Comparison of ENCODE assay signal across 11 cellular contexts in genomic region chr1:149841597-149842238, GRCh38. TPM values are rescaled to one million over a fixed set of nuclear protein-coding genes. Genes with fewer than 3 reads are reported as not detected.
DNase-seq lines count a peak whose midpoint lies in the region; ATAC-seq and TF ChIP-seq lines count a peak whose summit lies in the region.
"Not testable (repeated sequence)": the region's sequence is repeated elsewhere in the genome, so short reads cannot be mapped to it uniquely, and the experiment has no call there.
"Had no signal": no experiment of that assay in that cellular context is flagged by ENCODE, and none has a peak within 500 bp of the region (broad histone marks: within the 10 kb centered on the region; RNA-seq: fewer than 3 reads in every experiment).

No MANE protein-coding gene starts in this region.

- TF ChIP-seq CTCF in HCT116 (IDR thresholded peaks at IDR 0.05 in 2 of 3, conservative IDR thresholded peaks at IDR 0.05 in 1 of 3; ENCODE audit: borderline replicate concordance in 1 of 3, insufficient read depth in 1 of 3, low read depth in 2 of 3, low read length in 2 of 3); left lung (IDR thresholded peaks at IDR 0.05); thoracic aorta (IDR thresholded peaks at IDR 0.05): not testable (repeated sequence)

- not testable (repeated sequence) for H3K27me3 Mint-ChIP-seq in activated T-helper 17 cell treated with anti-CD3 and anti-CD28 coated beads, Interleukin-2, amount 50 U/mL, for 72 hours

- POLR2A ChIA-PET in HCT116 (lab: Charles Lee) = not testable (repeated sequence)

- not testable (repeated sequence) for H3K9me3 Mint-ChIP-seq in activated T-helper 17 cell treated with anti-CD3 and anti-CD28 coated beads, Interleukin-2, amount 50 U/mL, for 72 hours

- H3K27ac Mint-ChIP-seq in activated T-helper 17 cell treated with anti-CD3 and anti-CD28 coated beads, Interleukin-2, amount 50 U/mL, for 72 hours = not testable (repeated sequence)

- not testable (repeated sequence) for H3K9me2 ChIP-seq in HCT116 (ENCODE audit: insufficient read depth)

- not testable (repeated sequence) for DNase-seq in HCT116 (ENCODE audit: low read depth, low spot score); left lung; thoracic aorta (ENCODE audit: low spot score)

- H3K4me3 ChIP-seq in HCT116 (replicated peaks in 1 of 2; ENCODE audit: low read depth in 1 of 2, low read length in 2 of 2); left lung; thoracic aorta: not testable (repeated sequence)

- CTCF ChIA-PET in HCT116 (lab: Charles Lee) = not testable (repeated sequence)

- H3K27ac ChIP-seq in HCT116 (ENCODE audit: low read depth, low read length); left lung; thoracic aorta: not testable (repeated sequence)

- not testable (repeated sequence) for H3K9ac ChIP-seq in HCT116 (ENCODE audit: low read length)

- BruUV-seq in HCT116 (replicated peaks; lab: Mats Ljungman, UMichigan) = not testable (repeated sequence)

- not testable (repeated sequence) for H3K36me3 ChIP-seq in HCT116 (ENCODE audit: control insufficient read depth in 1 of 2, insufficient read depth in 2 of 2, low read length in 2 of 2); left lung; thoracic aorta

- not testable (repeated sequence) for H2AFZ ChIP-seq in HCT116 (ENCODE audit: low read depth, low read length, poor library complexity, severe bottlenecking)

- RAD21 ChIA-PET in HCT116 (lab: Charles Lee; ENCODE audit: low non-redundant PET in 1 of 2, low total read pairs in 2 of 2, uncharacterized antibody in 2 of 2, unreplicated experiment in 2 of 2) = not testable (repeated sequence)

- H3K4me1 Mint-ChIP-seq in activated T-helper 17 cell treated with anti-CD3 and anti-CD28 coated beads, Interleukin-2, amount 50 U/mL, for 72 hours = peaks cover 17% of the 10 kb centered on the region

- H3K4me2 ChIP-seq in HCT116 (ENCODE audit: low read length) = not testable (repeated sequence)

- not testable (repeated sequence) for H3K4me3 Mint-ChIP-seq in activated T-helper 17 cell treated with anti-CD3 and anti-CD28 coated beads, Interleukin-2, amount 50 U/mL, for 72 hours

- not testable (repeated sequence) for TF ChIP-seq RAD21 in HCT116 (IDR thresholded peaks at IDR 0.05; ENCODE audit: low read depth)

- H3K9me3 ChIP-seq in HCT116 (ENCODE audit: control insufficient read depth in 1 of 2, insufficient read depth in 1 of 2, low read depth in 1 of 2, low read length in 2 of 2); left lung; thoracic aorta: not testable (repeated sequence)

- peaks cover 8 to 23% of the 10 kb centered on the region in 2 experiments for H3K4me1 ChIP-seq in HCT116 (ENCODE audit: control insufficient read depth in 1 of 2, insufficient read depth in 2 of 2, low read length in 2 of 2)
- peaks cover 23 to 33% of the 10 kb centered on the region in 2 donors for H3K4me1 ChIP-seq in left lung
- H3K4me1 ChIP-seq in thoracic aorta (ENCODE audit: control insufficient read depth in 1 of 2, low read depth in 2 of 2) = peaks cover 22 to 25% of the 10 kb centered on the region in 2 donors

- peaks cover 20% of the 10 kb centered on the region for H3K36me3 Mint-ChIP-seq in activated T-helper 17 cell treated with anti-CD3 and anti-CD28 coated beads, Interleukin-2, amount 50 U/mL, for 72 hours (ENCODE audit: low read depth)

- intact Hi-C loops in HCT116 (cut with micrococcal nuclease); left lung (cut with DNase I): not testable (repeated sequence)

- H3K27me3 ChIP-seq in HCT116 (ENCODE audit: insufficient read depth, low read length); left lung; thoracic aorta (replicated peaks; ENCODE audit: insufficient read depth): not testable (repeated sequence)

- ATAC-seq in GM18517 (IDR thresholded peaks at IDR 0.05; ENCODE audit: unreplicated experiment) (peak; percentile 38), GM19452 (IDR thresholded peaks at IDR 0.05; ENCODE audit: unreplicated experiment) (peak; percentile 49), HCT116 (peak; percentile 46), HG03045 (IDR thresholded peaks at IDR 0.05; ENCODE audit: unreplicated experiment) (peak; percentile 37), HG03469 (IDR thresholded peaks at IDR 0.05; ENCODE audit: unreplicated experiment) (peak; percentile 25), left lung (peak; percentile 76), thoracic aorta (ENCODE audit: insufficient number of reproducible peaks, low FRiP score, low read depth) (peak; percentile 9)
- peak; percentile 60 for ATAC-seq in activated T-helper 17 cell treated with anti-CD3 and anti-CD28 coated beads, Interleukin-2, amount 50 U/mL, for 72 hours (replicated peaks)

- TF ChIP-seq POLR2A in HCT116 (IDR thresholded peaks at IDR 0.05; ENCODE audit: borderline replicate concordance, extremely low read depth, insufficient read depth, insufficient read length) = not testable (repeated sequence)

- not testable (repeated sequence) for H4K20me1 ChIP-seq in HCT116 (ENCODE audit: insufficient read depth)

- H3K79me2 ChIP-seq in HCT116 (ENCODE audit: insufficient read depth, low read length) = peaks cover 34% of the 10 kb centered on the region

RNA-seq across cellular contexts. Expression of gene BOLA1, which starts 57.6 kb away (rescaled TPM):
- total RNA-seq in HCT116 (2021; ENCODE audit: unreplicated experiment) = 20.4 TPM
- polyA plus RNA-seq in HCT116 (2012) = 21.2 and 22.9 TPM in 2 replicates
- total RNA-seq in activated T-helper 17 cell treated with anti-CD3 and anti-CD28 coated beads, Interleukin-2, amount 50 U/mL, for 72 hours = 10 to 100 TPM; 23.1 to 26.7 TPM
- total RNA-seq in left lung = 10 to 100 TPM; 11.4 to 13.1 TPM
- 10 to 100 TPM; 25.7 to 46.0 TPM for total RNA-seq in thoracic aorta

RNA-seq across cellular contexts. Expression of gene FCGR1A, which starts 59.2 kb away (rescaled TPM):
- not detected for total RNA-seq in HCT116 (2021; ENCODE audit: unreplicated experiment)
- not detected in 2 replicates for polyA plus RNA-seq in HCT116 (2012)
- total RNA-seq in activated T-helper 17 cell treated with anti-CD3 and anti-CD28 coated beads, Interleukin-2, amount 50 U/mL, for 72 hours = not detected
- 10 to 100 TPM; 16.7 to 43.6 TPM for total RNA-seq in left lung
- 10 to 100 TPM; 15.8 to 37.1 TPM for total RNA-seq in thoracic aorta
- total RNA-seq: dermis blood vessel endothelial cell, Peyer's patch, progenitor cell of endocrine pancreas had no signal

Comparison
In these comparisons a context has a peak if more than half of its experiments do, and no peak if none do; other contexts are left out.
1. ATAC-seq: peak in every context shown above with its lines; median percentile 76 in left lung; 60 in activated T-helper 17 cell treated with anti-CD3 and anti-CD28 coated beads, Interleukin-2, amount 50 U/mL, for 72 hours; 49 in GM19452; 46 in HCT116; 38 in GM18517; 37 in HG03045; 25 in HG03469; 9 in thoracic aorta.
2. RNA of gene FCGR1A, which starts 59.2 kb away (total RNA-seq): 16.7 to 43.6 TPM in left lung and 15.8 to 37.1 TPM in thoracic aorta; not detected in HCT116 (single experiment) and not detected in activated T-helper 17 cell treated with anti-CD3 and anti-CD28 coated beads, Interleukin-2, amount 50 U/mL, for 72 hours; every median in the first group is over 10 times any median in the second.